Comparison of ENCODE assay signal across 8 cellular contexts in genomic region chr22:25111579-25112517, GRCh38.
DNase-seq lines count a peak whose midpoint lies in the region; ATAC-seq, FAIRE-seq and TF ChIP-seq lines count a peak whose summit lies in the region.

No MANE protein-coding gene starts in this region.

- no peak for TF ChIP-seq POLR2A in GM12891 (IDR thresholded peaks at IDR 0.05; ENCODE audit: low read depth, low read length)

- H3K9me3 Mint-ChIP-seq in naive B cell, result peaks cover 0 to 11% (median 0%) of the 10 kb centered on the region in 7 donors

- no peak for TF ChIP-seq CTCF in epithelial cell of proximal tubule (conservative IDR thresholded peaks at IDR 0.05; ENCODE audit: low read depth, low read length)

- H3K4me3 Mint-ChIP-seq in naive B cell, result peak overlapping the region; percentile 30 to 90 (median 81)

- H3K4me3 ChIP-seq in epithelial cell of proximal tubule (ENCODE audit: low read depth, low read length), result peak overlapping the region; percentile 72

- peaks cover 18 to 24% (median 20%) of the 10 kb centered on the region in 3 donors for H3K4me1 Mint-ChIP-seq in naive B cell

- FAIRE-seq in GM12891 (lab: Jason Lieb, UNC), result no peak

- H3K27ac Mint-ChIP-seq in naive B cell, result peak overlapping the region in 5 of 6 donors; percentile 47 to 83 (median 59)

- H3K27me3 Mint-ChIP-seq in naive B cell, result peaks cover 24 to 70% (median 61%) of the 10 kb centered on the region in 3 donors

- ATAC-seq in naive B cell (ENCODE audit: low read depth in 2 of 2), result peak; percentile 24 to 34
- no peak for ATAC-seq in GM19324 (IDR thresholded peaks at IDR 0.05; ENCODE audit: low FRiP score, unreplicated experiment)
- no peak for ATAC-seq in HG03280 (IDR thresholded peaks at IDR 0.05; ENCODE audit: unreplicated experiment)

- H3K36me3 Mint-ChIP-seq in naive B cell, result no peaks in the 10 kb centered on the region

- DNase-seq in GM03348 (ENCODE audit: low spot score) (peak; percentile 22), OCI-M1 (lab: John Stamatoyannopoulos, UW) (peak; percentile 67), epithelial cell of proximal tubule (ENCODE audit: low read depth) (no peak), naive B cell (no peak), GM12891 (ENCODE audit: insufficient read length, low spot score) (no peak), NCI-H2081 (lab: John Stamatoyannopoulos, UW) (no peak)

TF ChIP-seq in GM12891, 5 proteins besides CTCF, POLR2A, EP300 and RAD21:
- TF ChIP-seq PAX5 (IDR thresholded peaks at IDR 0.05; ENCODE audit: insufficient read depth, low read length, severe bottlenecking), result no peak
- no peak for TF ChIP-seq POU2F2 (IDR thresholded peaks at IDR 0.05; ENCODE audit: low read depth, low read length)
- TF ChIP-seq POLR2AphosphoS5 (IDR thresholded peaks at IDR 0.05; ENCODE audit: low read depth, low read length), result no peak
- TF ChIP-seq SPI1 (IDR thresholded peaks at IDR 0.05; ENCODE audit: low read depth, low read length), result no peak
- no peak for TF ChIP-seq TAF1 (IDR thresholded peaks at IDR 0.05; ENCODE audit: low read depth, low read length)

Comparison
In these comparisons a context has a peak if more than half of its experiments do, and no peak if none do; other contexts are left out.
1. DNase-seq: peak in GM03348 (single experiment) and OCI-M1 (single experiment); none in epithelial cell of proximal tubule (single experiment), naive B cell (single experiment), GM12891 (single experiment) and NCI-H2081 (0 of 2).
2. ATAC-seq: peak in naive B cell (2 of 2); none in GM19324 (single experiment) and HG03280 (single experiment).